ENCODE assay signal across 26 cellular contexts in genomic region chr6:136511921-136512320, GRCh38. TPM values are rescaled to one million over a fixed set of nuclear protein-coding genes. Genes with fewer than 3 reads are reported as not detected.
DNase-seq lines count a peak whose midpoint lies in the region; ATAC-seq and TF ChIP-seq lines count a peak whose summit lies in the region.
"Had no signal": no experiment of that assay in that cellular context is flagged by ENCODE, and none has a peak within 500 bp of the region (broad histone marks: within the 10 kb centered on the region; RNA-seq: fewer than 3 reads in every experiment).

No MANE protein-coding gene starts in this region.

- no peak for TF ChIP-seq EP300 in stomach (IDR thresholded peaks at IDR 0.05)

- 27 to 53% (median 49%) methylated on average over 3 of the region's 3 CpGs for WGBS in stomach, 5 donors

- H3K27me3 ChIP-seq in stomach, result no peaks in the 10 kb centered on the region
- H3K27me3 ChIP-seq: esophagus squamous epithelium, Peyer's patch had no signal

- H3K27ac ChIP-seq in angular gyrus (ENCODE audit: low read depth, low read length) (peak overlapping the region; percentile 14), stomach (no peak overlapping the region)
- H3K27ac ChIP-seq: HL-60, Peyer's patch, SK-N-MC, spleen had no signal

- TF ChIP-seq POLR2A in stomach (IDR thresholded peaks at IDR 0.05), result no peak

- no peak for TF ChIP-seq CTCF in stomach (IDR thresholded peaks at IDR 0.05)

- H3K27ac Mint-ChIP-seq in activated naive CD4-positive, alpha-beta T cell treated with anti-CD3 and anti-CD28 coated beads, Interleukin-2, amount 50 U/mL, for 72 hours, result no peak overlapping the region
- H3K27ac Mint-ChIP-seq: activated CD8-positive, alpha-beta T cell treated with anti-CD3 and anti-CD28 coated beads for 36 hours; IgD-negative memory B cell; nephron progenitor cell; T-helper 2 cell treated with Interferon-gamma antibody and Interleukin-4, amounts not matched to agents 5 μg/mL and 100 μg/mL, for 36 hours had no signal

- H3K36me3 ChIP-seq in stomach, result peaks cover 0 to 4% (median 0%) of the 10 kb centered on the region in 4 donors
- H3K36me3 ChIP-seq: esophagus squamous epithelium, Peyer's patch, spleen had no signal

- H3K4me1 ChIP-seq in stomach, result peaks cover 0 to 18% (median 8%) of the 10 kb centered on the region in 4 donors
- H3K4me1 ChIP-seq: spleen had no signal

- DNase-seq in NCI-H226 (peak; percentile 68), kidney tubule cell (ENCODE audit: low spot score) (peak; percentile 21), stomach (peak; percentile 82), H4 (ENCODE audit: low spot score) (no peak)
- no peak for DNase-seq in activated naive CD4-positive, alpha-beta T cell treated with anti-CD3 and anti-CD28 coated beads, Interleukin-2, amount 50 U/mL, for 72 hours (ENCODE audit: low spot score in 2 of 2)
- DNase-seq: activated CD8-positive, alpha-beta T cell treated with anti-CD3 and anti-CD28 coated beads for 36 hours; activated gamma-delta T cell treated with Interleukin-2 at 50 U/mL for 16 hours; DND-41; effector CD8-positive, alpha-beta T cell; esophagus squamous epithelium; midbrain; NCI-H1436 treated with DMSO at 0.1 percent for 48 hours; nephron progenitor cell; Peyer's patch; spleen; stimulated activated CD4-positive, alpha-beta T cell treated with anti-CD3 and anti-CD28 coated beads, Interleukin-4, amount 100 ng/mL, for 24 hours had no signal

- no peaks in the 10 kb centered on the region for H3K9me3 ChIP-seq in stomach
- H3K9me3 ChIP-seq: esophagus squamous epithelium, Peyer's patch, spleen had no signal

- no peaks in the 10 kb centered on the region for H3K9me3 Mint-ChIP-seq in activated naive CD4-positive, alpha-beta T cell treated with anti-CD3 and anti-CD28 coated beads, Interleukin-2, amount 50 U/mL, for 72 hours
- H3K9me3 Mint-ChIP-seq: activated CD8-positive, alpha-beta T cell treated with anti-CD3 and anti-CD28 coated beads for 36 hours; central memory CD8-positive, alpha-beta T cell; IgD-negative memory B cell; nephron progenitor cell; T-helper 2 cell treated with Interferon-gamma antibody and Interleukin-4, amounts not matched to agents 5 μg/mL and 100 μg/mL, for 36 hours had no signal

- H3K36me3 Mint-ChIP-seq in activated naive CD4-positive, alpha-beta T cell treated with anti-CD3 and anti-CD28 coated beads, Interleukin-2, amount 50 U/mL, for 72 hours, result no peaks in the 10 kb centered on the region

- ATAC-seq in GM21360 (IDR thresholded peaks at IDR 0.05; ENCODE audit: unreplicated experiment) (no peak), HG03108 (IDR thresholded peaks at IDR 0.05; ENCODE audit: unreplicated experiment) (no peak)
- no peak for ATAC-seq in activated naive CD4-positive, alpha-beta T cell treated with anti-CD3 and anti-CD28 coated beads, Interleukin-2, amount 50 U/mL, for 72 hours
- ATAC-seq: activated CD4-positive, CD25-positive, alpha-beta regulatory T cell treated with anti-CD3 and anti-CD28 coated beads, Interleukin-2, amount 50 U/mL, for 24 hours; activated CD8-positive, alpha-beta T cell treated with anti-CD3 and anti-CD28 coated beads for 36 hours; HCT116 had no signal

- intact Hi-C loops in stomach (cut with DNase I; ENCODE audit: low total_unique reads), result no loop called here

- no peak overlapping the region for H3K4me3 ChIP-seq in stomach
- H3K4me3 ChIP-seq: esophagus squamous epithelium, Peyer's patch, SK-N-MC, spleen had no signal

RNA-seq across cellular contexts. Expression of gene MAP7, which starts 38.3 kb away (rescaled TPM):
- total RNA-seq in stomach, result 10 to 100 TPM in 3 of 5 donors, 1 to 10 TPM in 2; 2.3 to 28.3 (median 14.5) TPM
- polyA plus RNA-seq in stomach, result 10 to 100 TPM in 1 of 3 donors, 1 to 10 TPM in 2; 7.6 to 11.6 (median 7.8) TPM
- 1 to 10 TPM; 1.3 to 2.7 TPM for total RNA-seq in activated naive CD4-positive, alpha-beta T cell treated with anti-CD3 and anti-CD28 coated beads, Interleukin-2, amount 50 U/mL, for 72 hours
- 1.0 and 1.3 TPM in 2 replicates for total RNA-seq in H4 (2014; rRNA removed; shearing (Covaris generic))

Comparison
In these comparisons a context has a peak if more than half of its experiments do, and no peak if none do; other contexts are left out.
1. DNase-seq: peak in NCI-H226 (single experiment), kidney tubule cell (single experiment) and stomach (single experiment); none in activated naive CD4-positive, alpha-beta T cell treated with anti-CD3 and anti-CD28 coated beads, Interleukin-2, amount 50 U/mL, for 72 hours (0 of 2) and H4 (single experiment).